Comparison of ENCODE assay signal across 26 cellular contexts in genomic region chr12:84661732-84662326, GRCh38.
DNase-seq lines count a peak whose midpoint lies in the region; ATAC-seq, FAIRE-seq and TF ChIP-seq lines count a peak whose summit lies in the region.
"Had no signal": no experiment of that assay in that cellular context is flagged by ENCODE, and none has a peak within 500 bp of the region (broad histone marks: within the 10 kb centered on the region; RNA-seq: fewer than 3 reads in every experiment).

No MANE protein-coding gene starts in this region.

- no peak overlapping the region for H3K9ac ChIP-seq in astrocyte (ENCODE audit: low read length)

- no peak overlapping the region for H3K4me3 ChIP-seq in HFF-Myc (replicated peaks; ENCODE audit: low read depth, low read length)
- H3K4me3 ChIP-seq in astrocyte (ENCODE audit: insufficient read depth, low read depth, low read length), result no peak overlapping the region
- no peak overlapping the region for H3K4me3 ChIP-seq in fibroblast of the aortic adventitia (ENCODE audit: low read depth, low read length)
- H3K4me3 ChIP-seq in CD8-positive, alpha-beta memory T cell (ENCODE audit: low read length), result no peak overlapping the region
- H3K4me3 ChIP-seq: cardiac muscle cell, left lung, psoas muscle, upper lobe of left lung had no signal

- H3K36me3 ChIP-seq in astrocyte (ENCODE audit: insufficient read depth, low read length), result no peaks in the 10 kb centered on the region
- H3K36me3 ChIP-seq in CD8-positive, alpha-beta memory T cell (ENCODE audit: insufficient read depth, low read length), result no peaks in the 10 kb centered on the region
- H3K36me3 ChIP-seq: cardiac muscle cell, left lung, upper lobe of left lung had no signal

- peak; percentile 21 for DNase-seq in HFF-Myc (ENCODE audit: extremely low read depth, low read depth)
- peak; percentile 81 for DNase-seq in astrocyte (ENCODE audit: low read depth)
- peak; percentile 73 for DNase-seq in fibroblast of the aortic adventitia (ENCODE audit: low read depth)
- no peak for DNase-seq in CD8-positive, alpha-beta memory T cell
- no peak for DNase-seq in occipital lobe (lab: John Stamatoyannopoulos, UW)
- DNase-seq in Right ventricle myocardium inferior (ENCODE audit: missing footprints), result no peak
- no peak for DNase-seq in HUDEP-2 (lab: John Stamatoyannopoulos, UW; ENCODE audit: unreplicated experiment in 76 of 76)
- DNase-seq: activated CD4-positive, alpha-beta T cell treated with anti-CD3 and anti-CD28 coated beads for 4 hours; activated naive CD8-positive, alpha-beta T cell treated with anti-CD3 and anti-CD28 coated beads for 36 hours; head of caudate nucleus; left lung; MM.1S; NCI-H1436 treated with DMSO at 0.1 percent for 48 hours; NCI-H526 treated with DMSO at 0.1 percent for 48 hours; psoas muscle; SHP77; small intestine; stimulated activated CD4-positive, alpha-beta T cell treated with anti-CD3 and anti-CD28 coated beads, Interleukin-4, amount 100 ng/mL, for 1 hour; stimulated activated naive CD8-positive, alpha-beta T cell treated with anti-CD3 and anti-CD28 coated beads, Interleukin-15, amount 100 ng/mL, for 72 hours; T-helper 1 cell; upper lobe of left lung had no signal

- H3K4me3 Mint-ChIP-seq in astrocyte (ENCODE audit: unreplicated experiment), result no peak overlapping the region
- H3K4me3 Mint-ChIP-seq in CD8-positive, alpha-beta memory T cell, result no peak overlapping the region
- H3K4me3 Mint-ChIP-seq: activated naive CD8-positive, alpha-beta T cell treated with anti-CD3 and anti-CD28 coated beads for 36 hours; B cell; stimulated activated naive CD8-positive, alpha-beta T cell treated with anti-CD3 and anti-CD28 coated beads, Interleukin-15, amount 100 ng/mL, for 72 hours had no signal

- no peak for TF ChIP-seq CTCF in HFF-Myc (IDR thresholded peaks at IDR 0.05; ENCODE audit: low read depth, low read length, missing control alignments)
- TF ChIP-seq CTCF in astrocyte (IDR thresholded peaks at IDR 0.05; ENCODE audit: insufficient read depth, low read depth, low read length), result no peak
- no peak for TF ChIP-seq CTCF in fibroblast of the aortic adventitia (IDR thresholded peaks at IDR 0.05; ENCODE audit: insufficient read depth, low read length)

- ATAC-seq in Right ventricle myocardium inferior, result no peak
- ATAC-seq: left lung; psoas muscle; stimulated activated naive CD8-positive, alpha-beta T cell treated with anti-CD3 and anti-CD28 coated beads, Interleukin-15, amount 100 ng/mL, for 72 hours had no signal

- peaks cover 7% of the 10 kb centered on the region for H3K4me1 Mint-ChIP-seq in astrocyte (ENCODE audit: low read depth, unreplicated experiment)
- H3K4me1 Mint-ChIP-seq in CD8-positive, alpha-beta memory T cell, result no peaks in the 10 kb centered on the region
- H3K4me1 Mint-ChIP-seq: activated naive CD8-positive, alpha-beta T cell treated with anti-CD3 and anti-CD28 coated beads for 36 hours; B cell; stimulated activated naive CD8-positive, alpha-beta T cell treated with anti-CD3 and anti-CD28 coated beads, Interleukin-15, amount 100 ng/mL, for 72 hours had no signal

- no peak overlapping the region for H3K4me2 ChIP-seq in astrocyte (ENCODE audit: low read length)

- no peaks in the 10 kb centered on the region for H4K20me1 ChIP-seq in astrocyte (ENCODE audit: insufficient read depth, low read length)

- CTCF ChIA-PET in CD8-positive, alpha-beta memory T cell (lab: Charles Lee), result no interaction called here

- intact Hi-C loops in Right ventricle myocardium inferior (cut with DNase I), result no loop called here

- H3K9me3 ChIP-seq in astrocyte (ENCODE audit: insufficient read depth, low read depth, low read length), result no peaks in the 10 kb centered on the region
- no peaks in the 10 kb centered on the region for H3K9me3 ChIP-seq in CD8-positive, alpha-beta memory T cell (ENCODE audit: low read length)
- H3K9me3 ChIP-seq: left lung, psoas muscle, upper lobe of left lung had no signal

- H3K27me3 ChIP-seq in astrocyte (ENCODE audit: insufficient read depth, low read length), result no peaks in the 10 kb centered on the region
- no peaks in the 10 kb centered on the region for H3K27me3 ChIP-seq in CD8-positive, alpha-beta memory T cell (ENCODE audit: insufficient read depth, low read length, poor library complexity, severe bottlenecking)
- H3K27me3 ChIP-seq: cardiac muscle cell, left lung, upper lobe of left lung had no signal

- POLR2A ChIA-PET in CD8-positive, alpha-beta memory T cell (lab: Charles Lee), result no interaction called here

- H2AFZ ChIP-seq in astrocyte (ENCODE audit: low read depth, low read length), result no peak overlapping the region

- no peak overlapping the region for H3K27ac ChIP-seq in astrocyte (ENCODE audit: low read depth, low read length)
- H3K27ac ChIP-seq in CD8-positive, alpha-beta memory T cell (ENCODE audit: low read depth, low read length), result no peak overlapping the region
- H3K27ac ChIP-seq: cardiac muscle cell, epithelial cell of prostate, HL-60, left lung, psoas muscle, upper lobe of left lung had no signal

- no peaks in the 10 kb centered on the region for H3K4me1 ChIP-seq in astrocyte (ENCODE audit: insufficient read depth, low read length)
- no peaks in the 10 kb centered on the region for H3K4me1 ChIP-seq in CD8-positive, alpha-beta memory T cell (ENCODE audit: insufficient read depth, low read length)
- H3K4me1 ChIP-seq: left lung, psoas muscle, upper lobe of left lung had no signal

- no peaks in the 10 kb centered on the region for H3K36me3 Mint-ChIP-seq in astrocyte (ENCODE audit: low read depth, unreplicated experiment)
- H3K36me3 Mint-ChIP-seq in CD8-positive, alpha-beta memory T cell, result no peaks in the 10 kb centered on the region
- H3K36me3 Mint-ChIP-seq: activated naive CD8-positive, alpha-beta T cell treated with anti-CD3 and anti-CD28 coated beads for 36 hours had no signal

- no peaks in the 10 kb centered on the region for H3K79me2 ChIP-seq in astrocyte (ENCODE audit: insufficient read depth, low read length)

- H3K27ac Mint-ChIP-seq in astrocyte (ENCODE audit: unreplicated experiment), result no peak overlapping the region
- H3K27ac Mint-ChIP-seq in CD8-positive, alpha-beta memory T cell, result no peak overlapping the region
- H3K27ac Mint-ChIP-seq: activated naive CD8-positive, alpha-beta T cell treated with anti-CD3 and anti-CD28 coated beads for 36 hours; activated T-helper 2 cell treated with anti-CD3 and anti-CD28 coated beads, Interferon-gamma antibody, Interleukin-2, Interleukin-4, amounts not matched to agents 10 μg/mL and 5 μg/mL and 100 μg/mL, durations not matched to agents 14 hours and 24 hours and 36 hours; B cell; stimulated activated naive CD8-positive, alpha-beta T cell treated with anti-CD3 and anti-CD28 coated beads, Interleukin-15, amount 100 ng/mL, for 72 hours had no signal

- no peaks in the 10 kb centered on the region for H3K9me3 Mint-ChIP-seq in astrocyte (ENCODE audit: unreplicated experiment)
- H3K9me3 Mint-ChIP-seq in CD8-positive, alpha-beta memory T cell, result peaks cover 0 to 9% (median 5%) of the 10 kb centered on the region in 5 donors
- H3K9me3 Mint-ChIP-seq: activated naive CD8-positive, alpha-beta T cell treated with anti-CD3 and anti-CD28 coated beads for 36 hours; activated T-helper 2 cell treated with anti-CD3 and anti-CD28 coated beads, Interferon-gamma antibody, Interleukin-2, Interleukin-4, amounts not matched to agents 10 μg/mL and 5 μg/mL and 100 μg/mL, durations not matched to agents 14 hours and 24 hours and 36 hours had no signal

- no peak for FAIRE-seq in astrocyte (lab: Jason Lieb, UNC)
- FAIRE-seq: small intestine had no signal

- no peaks in the 10 kb centered on the region for H3K27me3 Mint-ChIP-seq in astrocyte (ENCODE audit: low read depth, unreplicated experiment)
- no peaks in the 10 kb centered on the region for H3K27me3 Mint-ChIP-seq in CD8-positive, alpha-beta memory T cell
- H3K27me3 Mint-ChIP-seq: activated naive CD8-positive, alpha-beta T cell treated with anti-CD3 and anti-CD28 coated beads for 36 hours; B cell; stimulated activated naive CD8-positive, alpha-beta T cell treated with anti-CD3 and anti-CD28 coated beads, Interleukin-15, amount 100 ng/mL, for 72 hours had no signal

Comparison
In these comparisons a context has a peak if more than half of its experiments do, and no peak if none do; other contexts are left out.
1. DNase-seq: peak in HFF-Myc (single experiment), astrocyte (single experiment) and fibroblast of the aortic adventitia (single experiment); none in CD8-positive, alpha-beta memory T cell (0 of 5), occipital lobe (single experiment), Right ventricle myocardium inferior (single experiment) and HUDEP-2 (0 of 76).